In genomic region chr11:95058622-95059021, GRCh38 we compare ENCODE assay signal across 30 cellular contexts. TPM values are rescaled to one million over a fixed set of nuclear protein-coding genes. Genes with fewer than 3 reads are reported as not detected.
"Had no signal": no experiment of that assay in that cellular context is flagged by ENCODE, and none has a peak within 500 bp of the region (broad histone marks: within the 10 kb centered on the region; RNA-seq: fewer than 3 reads in every experiment).

No MANE protein-coding gene starts in this region.

- DNase-seq: activated CD4-positive, alpha-beta T cell treated with anti-CD3 and anti-CD28 coated beads, Interleukin-2, amount 50 U/mL, for 1 hour; activated CD8-positive, alpha-beta memory T cell treated with anti-CD3 and anti-CD28 coated beads for 24 hours; activated CD8-positive, alpha-beta memory T cell treated with anti-CD3 and anti-CD28 coated beads, Interleukin-2, amount 50 U/mL, for 4 hours; activated naive CD4-positive, alpha-beta T cell; activated T-cell treated with anti-CD3 and anti-CD28 coated beads, Interleukin-2, amount 50 U/mL, for 24 hours; amniotic stem cell; esophagus squamous epithelium; heart left ventricle; left colon; mucosa of descending colon; naive B cell; occipital lobe; stimulated activated CD4-positive, alpha-beta T cell treated with anti-CD3 and anti-CD28 coated beads, Interleukin-4, amount 100 ng/mL, for 1 hour; stimulated activated naive CD4-positive, alpha-beta T cell treated with Interleukin-2 at 50 U/mL for 16 hours had no signal

- H3K36me3 Mint-ChIP-seq: activated naive CD8-positive, alpha-beta T cell; memory B cell; naive B cell; type B pancreatic cell had no signal

- H3K27ac Mint-ChIP-seq: activated naive CD8-positive, alpha-beta T cell; activated T-cell treated with anti-CD3 and anti-CD28 coated beads, Interleukin-2, amount 50 U/mL, for 24 hours; activated T-helper 17 cell treated with anti-CD3 and anti-CD28 coated beads, Interleukin-2, amount 50 U/mL, for 72 hours; memory B cell; type B pancreatic cell had no signal

- ATAC-seq: activated CD4-positive, CD25-positive, alpha-beta regulatory T cell treated with anti-CD3 and anti-CD28 coated beads, Interleukin-2, amount 50 U/mL, for 24 hours; activated T-helper 17 cell treated with anti-CD3 and anti-CD28 coated beads, Interleukin-2, amount 50 U/mL, for 72 hours; left colon; mucosa of descending colon; sciatic nerve had no signal

- H3K4me1 Mint-ChIP-seq: activated T-helper 17 cell treated with anti-CD3 and anti-CD28 coated beads, Interleukin-2, amount 50 U/mL, for 72 hours; neural crest cell had no signal

- FAIRE-seq: bronchial epithelial cell, islet of Langerhans had no signal

- H3K4me1 ChIP-seq: esophagus squamous epithelium, heart left ventricle had no signal

- H3K9me3 Mint-ChIP-seq: activated T-cell treated with anti-CD3 and anti-CD28 coated beads, Interleukin-2, amount 50 U/mL, for 24 hours; activated T-helper 17 cell treated with anti-CD3 and anti-CD28 coated beads, Interleukin-2, amount 50 U/mL, for 72 hours; memory B cell; naive B cell; neural crest cell; type B pancreatic cell had no signal

- H3K9me3 ChIP-seq: esophagus squamous epithelium, heart left ventricle, mucosa of descending colon, thoracic aorta had no signal

- H3K27ac ChIP-seq: coronary artery, esophagus squamous epithelium, heart left ventricle, thoracic aorta, VCaP had no signal

- H3K27me3 Mint-ChIP-seq: memory B cell had no signal

- H3K36me3 ChIP-seq: esophagus squamous epithelium, heart left ventricle, thoracic aorta had no signal

- H3K4me3 Mint-ChIP-seq: activated naive CD8-positive, alpha-beta T cell; activated T-cell treated with anti-CD3 and anti-CD28 coated beads, Interleukin-2, amount 50 U/mL, for 24 hours; activated T-helper 17 cell treated with anti-CD3 and anti-CD28 coated beads, Interleukin-2, amount 50 U/mL, for 72 hours; memory B cell; naive B cell; neural crest cell; type B pancreatic cell had no signal

- H3K4me3 ChIP-seq: coronary artery, esophagus squamous epithelium, heart left ventricle, mucosa of descending colon, thoracic aorta had no signal

RNA-seq across cellular contexts. Expression of gene KDM4F, which starts 9.4 kb away (rescaled TPM):
- total RNA-seq: activated T-helper 17 cell treated with anti-CD3 and anti-CD28 coated beads, Interleukin-2, amount 50 U/mL, for 72 hours; bronchial epithelial cell; esophagus squamous epithelium; heart left ventricle; left colon; lower leg skin; mucosa of descending colon; neural crest cell; occipital lobe; posterior vena cava; renal cortical epithelial cell; sciatic nerve; T-helper 2 cell treated with Interferon-gamma antibody and Interleukin-4, amounts not matched to agents 100 ng/mL and 5 ng/mL, for 36 hours; thoracic aorta had no signal
- polyA plus RNA-seq: heart left ventricle had no signal

RNA-seq across cellular contexts. Expression of gene KDM4E, which starts 33.6 kb away (rescaled TPM):
- total RNA-seq: activated T-helper 17 cell treated with anti-CD3 and anti-CD28 coated beads, Interleukin-2, amount 50 U/mL, for 72 hours; bronchial epithelial cell; esophagus squamous epithelium; heart left ventricle; left colon; lower leg skin; mucosa of descending colon; neural crest cell; occipital lobe; posterior vena cava; renal cortical epithelial cell; sciatic nerve; T-helper 2 cell treated with Interferon-gamma antibody and Interleukin-4, amounts not matched to agents 100 ng/mL and 5 ng/mL, for 36 hours; thoracic aorta had no signal
- polyA plus RNA-seq: heart left ventricle had no signal
